Comparison of ENCODE assay signal across 25 cellular contexts in genomic region chr14:50999726-51000125, GRCh38. TPM values are rescaled to one million over a fixed set of nuclear protein-coding genes. Genes with fewer than 3 reads are reported as not detected.
DNase-seq lines count a peak whose midpoint lies in the region; ATAC-seq and TF ChIP-seq lines count a peak whose summit lies in the region.
"Had no signal": no experiment of that assay in that cellular context is flagged by ENCODE, and none has a peak within 500 bp of the region (broad histone marks: within the 10 kb centered on the region; RNA-seq: fewer than 3 reads in every experiment).

No MANE protein-coding gene starts in this region.

- no peak overlapping the region for H3K18ac ChIP-seq in H9 (ENCODE audit: insufficient read length, low read depth, low read length)

- H2BK20ac ChIP-seq in H9 (ENCODE audit: low read depth, low read length, poor library complexity, severe bottlenecking): no peak overlapping the region

- H3K23ac ChIP-seq in H9 (ENCODE audit: insufficient read length, low read depth, low read length): no peak overlapping the region

- H3K9ac ChIP-seq in endodermal cell (ENCODE audit: extremely low read depth, low read length, poor library complexity, severe bottlenecking) (no peak overlapping the region), H9 (ENCODE audit: extremely low read depth, insufficient read length, low read length) (no peak overlapping the region)

- H3K4me3 Mint-ChIP-seq in endodermal cell (no peak overlapping the region), H9 (no peak overlapping the region)
- H3K4me3 Mint-ChIP-seq: CD4-positive, CD25-positive, alpha-beta regulatory T cell; nephron; stimulated activated effector memory CD8-positive, alpha-beta T cell treated with anti-CD3 and anti-CD28 coated beads, Interleukin-12 subunit alpha, Interleukin-12 subunit beta, amount 100 ng/mL, for 72 hours had no signal

- H2BK120ac ChIP-seq in H9 (ENCODE audit: low read depth, low read length, poor library complexity, severe bottlenecking): no peak overlapping the region

- H3K4me1 ChIP-seq in endodermal cell (ENCODE audit: control insufficient read depth, insufficient read depth, low read length) (no peaks in the 10 kb centered on the region), psoas muscle (peaks cover 31% of the 10 kb centered on the region), H9 (ENCODE audit: insufficient read depth, low read length) (no peaks in the 10 kb centered on the region)
- H3K4me1 ChIP-seq: uterus had no signal

- H2AFZ ChIP-seq in H9 (ENCODE audit: low read length): no peak overlapping the region
- H2AFZ ChIP-seq: PC-9 had no signal

- peak; percentile 72 to 84 (median 81) for ATAC-seq in psoas muscle
- no peak for ATAC-seq in HG03280 (IDR thresholded peaks at IDR 0.05; ENCODE audit: unreplicated experiment)
- ATAC-seq: GM12878, heart left ventricle had no signal

- in situ Hi-C loops in G401 (cut with HindIII; ENCODE audit: low sequenced_read_pairs): no loop called here

- H3K27me3 ChIP-seq in endodermal cell (ENCODE audit: control insufficient read depth, insufficient read depth, low read length, poor library complexity, severe bottlenecking) (no peaks in the 10 kb centered on the region), psoas muscle (ENCODE audit: insufficient read depth in 3 of 3, low read length in 2 of 3) (no peaks in the 10 kb centered on the region), H9 (ENCODE audit: insufficient read depth, low read length) (no peaks in the 10 kb centered on the region)
- H3K27me3 ChIP-seq: brain microvascular endothelial cell, heart left ventricle, uterus had no signal

- H3K79me1 ChIP-seq in H9 (ENCODE audit: insufficient read depth, low read depth, low read length, poor library complexity, severe bottlenecking): no peaks in the 10 kb centered on the region

- H3T11ph ChIP-seq in H9 (ENCODE audit: low read length): no peak overlapping the region

- H4K5ac ChIP-seq in H9 (ENCODE audit: insufficient read length, low read depth, low read length): no peak overlapping the region

- TF ChIP-seq CTCF in endodermal cell (conservative IDR thresholded peaks at IDR 0.05) (peak; percentile 18), psoas muscle (IDR thresholded peaks at IDR 0.05) (peak; percentile 14), H9 (conservative IDR thresholded peaks at IDR 0.05) (no peak)

- DNase-seq in G401 (ENCODE audit: low spot score) (peak; percentile 76), RPMI7951 (ENCODE audit: low read depth) (peak; percentile 25), endodermal cell (no peak), psoas muscle (no peak), NCI-H345 treated with DMSO at 0.1 percent for 48 hours (lab: John Stamatoyannopoulos, UW; ENCODE audit: unreplicated experiment) (no peak), H9 (no peak), AML-193 (lab: John Stamatoyannopoulos, UW) (no peak)
- DNase-seq: activated CD4-positive, alpha-beta T cell treated with anti-CD3 and anti-CD28 coated beads, Interleukin-2, amount 50 U/mL, for 4 hours; activated gamma-delta T cell; brain microvascular endothelial cell; CD4-positive, CD25-positive, alpha-beta regulatory T cell; DMS153; heart left ventricle; NCI-H1048; NCI-H2029; NCI-H446; PC-9; stimulated activated CD4-positive, alpha-beta T cell treated with anti-CD3 and anti-CD28 coated beads, Interleukin-1b, Interleukin-23, amount 100 ng/mL, for 48 hours; uterus had no signal

- no peak overlapping the region for H4K8ac ChIP-seq in H9 (replicated peaks; ENCODE audit: insufficient read length, low read depth, low read length)

- H2BK15ac ChIP-seq in H9 (ENCODE audit: low read depth, low read length): no peak overlapping the region

- H3K27me3 Mint-ChIP-seq in endodermal cell (ENCODE audit: insufficient read depth) (no peaks in the 10 kb centered on the region), H9 (ENCODE audit: low read depth) (no peaks in the 10 kb centered on the region)

- 94 to 100% methylated on average over 2 of the region's 2 CpGs for WGBS in endodermal cell (ENCODE audit: insufficient coverage in 1 of 2, insufficient read length in 1 of 2), 2 experiments
- 77 to 90% (median 82%) methylated on average over 2 of the region's 2 CpGs for WGBS in psoas muscle, 3 donors
- no CpG with 5 or more reads among the region's 2 CpGs for WGBS in H9 (ENCODE audit: extremely low coverage, insufficient read length, low lambda C conversion rate)

- H2AK5ac ChIP-seq in H9 (ENCODE audit: insufficient read length, low read length): no peak overlapping the region

- intact Hi-C loops in psoas muscle (cut with DNase I): no loop called here

- no peak overlapping the region for H3K27ac ChIP-seq in endodermal cell (ENCODE audit: low read depth, low read length)
- H3K27ac ChIP-seq in psoas muscle: no peak overlapping the region
- H3K27ac ChIP-seq in H9 (ENCODE audit: insufficient read length, low read depth, low read length): no peak overlapping the region
- H3K27ac ChIP-seq: brain microvascular endothelial cell, coronary artery, heart left ventricle, PC-9, SK-N-MC, uterus had no signal

- H2BK12ac ChIP-seq in H9 (ENCODE audit: insufficient read length, low read depth, low read length): no peak overlapping the region

- no peak overlapping the region for H3K27ac Mint-ChIP-seq in endodermal cell
- H3K27ac Mint-ChIP-seq in H9: no peak overlapping the region; a peak in 1 of 7 replicates
- H3K27ac Mint-ChIP-seq: CD4-positive, CD25-positive, alpha-beta regulatory T cell; nephron; stimulated activated effector memory CD8-positive, alpha-beta T cell treated with anti-CD3 and anti-CD28 coated beads, Interleukin-12 subunit alpha, Interleukin-12 subunit beta, amount 100 ng/mL, for 72 hours had no signal

- H3K9me3 Mint-ChIP-seq in endodermal cell (no peaks in the 10 kb centered on the region), H9 (no peaks in the 10 kb centered on the region; a peak in 1 of 5 replicates)
- H3K9me3 Mint-ChIP-seq: nephron; stimulated activated effector memory CD8-positive, alpha-beta T cell treated with anti-CD3 and anti-CD28 coated beads, Interleukin-12 subunit alpha, Interleukin-12 subunit beta, amount 100 ng/mL, for 72 hours had no signal

- no peak overlapping the region for H3K4me3 ChIP-seq in endodermal cell (ENCODE audit: low read length)
- H3K4me3 ChIP-seq in psoas muscle: no peak overlapping the region
- H3K4me3 ChIP-seq: coronary artery, GM12878, heart left ventricle, PC-9, SK-N-MC, uterus had no signal

- no peak overlapping the region for H3K14ac ChIP-seq in H9 (ENCODE audit: insufficient read depth, low read length)

- no peak overlapping the region for H3K56ac ChIP-seq in H9 (ENCODE audit: insufficient read length, low read depth, low read length)

- no peaks in the 10 kb centered on the region for H3K23me2 ChIP-seq in H9 (ENCODE audit: insufficient read length, low read depth, low read length, poor library complexity, severe bottlenecking)

- H2BK5ac ChIP-seq in H9 (ENCODE audit: insufficient read length, low read length): no peak overlapping the region

- H3K4ac ChIP-seq in H9 (ENCODE audit: low read depth, low read length): no peak overlapping the region

- H3K4me1 Mint-ChIP-seq in endodermal cell: peaks cover 2% of the 10 kb centered on the region
- peaks cover 5 to 10% of the 10 kb centered on the region in 2 experiments for H3K4me1 Mint-ChIP-seq in H9
- H3K4me1 Mint-ChIP-seq: CD4-positive, CD25-positive, alpha-beta regulatory T cell; stimulated activated effector memory CD8-positive, alpha-beta T cell treated with anti-CD3 and anti-CD28 coated beads, Interleukin-12 subunit alpha, Interleukin-12 subunit beta, amount 100 ng/mL, for 72 hours had no signal

- H3K9me3 ChIP-seq in endodermal cell (ENCODE audit: control insufficient read depth, low read length) (no peaks in the 10 kb centered on the region), psoas muscle (no peaks in the 10 kb centered on the region), H9 (ENCODE audit: control insufficient read depth, low read depth, low read length) (no peaks in the 10 kb centered on the region)
- H3K9me3 ChIP-seq: heart left ventricle, uterus had no signal

- H3K36me3 Mint-ChIP-seq in endodermal cell (ENCODE audit: low read depth) (no peaks in the 10 kb centered on the region), H9 (ENCODE audit: insufficient read depth in 1 of 3, low read depth in 3 of 3) (no peaks in the 10 kb centered on the region)
- H3K36me3 Mint-ChIP-seq: stimulated activated effector memory CD8-positive, alpha-beta T cell treated with anti-CD3 and anti-CD28 coated beads, Interleukin-12 subunit alpha, Interleukin-12 subunit beta, amount 100 ng/mL, for 72 hours had no signal

- no peak overlapping the region for H4K91ac ChIP-seq in H9 (ENCODE audit: insufficient read length, low read depth, low read length)

- H3K4me2 ChIP-seq in H9 (ENCODE audit: insufficient read depth, insufficient read length, low read length): no peak overlapping the region
- H3K4me2 ChIP-seq: PC-9 had no signal

- no peaks in the 10 kb centered on the region for H3K79me2 ChIP-seq in H9 (ENCODE audit: insufficient read depth, low read length)

- no peaks in the 10 kb centered on the region for H4K20me1 ChIP-seq in H9 (ENCODE audit: control insufficient read depth, insufficient read depth, insufficient read length)

- no peaks in the 10 kb centered on the region for H3K36me3 ChIP-seq in endodermal cell (ENCODE audit: control insufficient read depth, insufficient read depth, low read length)
- no peaks in the 10 kb centered on the region for H3K36me3 ChIP-seq in psoas muscle (ENCODE audit: insufficient read depth in 1 of 2, low read depth in 1 of 2)
- H3K36me3 ChIP-seq: brain microvascular endothelial cell, heart left ventricle, uterus had no signal

RNA-seq across cellular contexts. Expression of gene PYGL, which starts 55.4 kb away (rescaled TPM):
- total RNA-seq in G401 (2014; rRNA removed; shearing (Covaris generic)): 0.68 and 1.4 TPM in 2 replicates
- 40.2 and 48.3 TPM in 2 replicates for total RNA-seq in RPMI7951 (2014; rRNA removed; shearing (Covaris generic))
- total RNA-seq in endodermal cell (10 to 100 TPM; 38.1 to 41.5 TPM), psoas muscle (10 to 100 TPM in 3 of 4 donors, 1 to 10 TPM in 1; 7.6 to 24.7 (median 18.8) TPM), H9 (2021) (53.8 and 55.1 TPM in 2 replicates)
- 25.3 TPM for polyA plus RNA-seq in endodermal cell (2013, experiment 1 of 2)
- 24.2 TPM for polyA plus RNA-seq in endodermal cell (2013, experiment 2 of 2)
- polyA plus RNA-seq in psoas muscle: 1 to 10 TPM; 2.3 to 5.5 (median 3.6) TPM

Comparison
In these comparisons a context has a peak if more than half of its experiments do, and no peak if none do; other contexts are left out.
1. DNase-seq: peak in G401 (single experiment) and RPMI7951 (single experiment); none in endodermal cell (single experiment), psoas muscle (0 of 2), NCI-H345 treated with DMSO at 0.1 percent for 48 hours (single experiment), H9 (single experiment) and AML-193 (0 of 2).